ENCODE assay signal across 23 cellular contexts in the genomic region with DNA sequence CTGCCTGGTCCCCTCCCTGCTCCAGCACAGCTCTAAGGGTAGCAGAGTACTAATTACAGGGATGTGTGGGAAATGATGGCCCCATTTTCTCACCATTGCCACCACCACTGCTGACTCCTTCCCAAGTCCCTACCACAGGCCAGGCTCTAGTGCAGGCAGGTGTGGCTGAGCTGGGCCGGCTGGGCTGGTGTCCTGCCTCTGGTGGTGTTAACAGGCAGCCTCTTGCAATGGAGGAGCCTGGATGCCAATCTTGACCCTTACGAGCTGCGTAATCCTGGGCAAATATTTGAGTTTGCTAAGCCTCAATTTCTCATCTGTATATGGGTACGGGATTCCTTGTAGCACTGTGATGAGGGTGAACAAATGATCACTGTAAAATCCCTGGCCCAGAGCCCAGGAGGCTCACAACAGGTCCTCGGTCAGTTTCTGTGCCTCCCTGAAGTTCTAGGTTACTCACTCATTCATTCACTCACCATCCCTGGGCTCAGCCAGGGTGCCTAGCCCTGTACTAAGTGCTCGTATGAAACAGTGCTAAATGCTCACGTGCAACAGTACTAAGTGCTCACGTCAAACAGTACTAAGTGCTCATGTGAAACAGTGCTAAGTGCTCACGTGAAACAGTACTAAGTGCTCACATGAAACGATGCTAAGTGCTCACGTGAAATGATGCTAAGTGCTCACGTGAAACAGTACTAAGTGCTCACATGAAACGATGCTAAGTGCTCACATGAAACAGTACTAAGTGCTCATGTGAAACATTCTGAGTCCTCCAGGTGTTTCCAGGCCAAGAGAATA. TPM values are rescaled to one million over a fixed set of nuclear protein-coding genes. Genes with fewer than 3 reads are reported as not detected.
DNase-seq lines count a peak whose midpoint lies in the region; ATAC-seq, FAIRE-seq and TF ChIP-seq lines count a peak whose summit lies in the region.
"Had no signal": no experiment of that assay in that cellular context is flagged by ENCODE, and none has a peak within 500 bp of the region (broad histone marks: within the 10 kb centered on the region; RNA-seq: fewer than 3 reads in every experiment).

No MANE protein-coding gene starts in this region.

- TF ChIP-seq EP300 in GM12878 (IDR thresholded peaks at IDR 0.05; ENCODE audit: borderline replicate concordance in 1 of 2, control insufficient read depth in 1 of 2, low read depth in 2 of 2, low read length in 2 of 2): no peak

- TF ChIP-seq RAD21 in GM12878 (IDR thresholded peaks at IDR 0.05; ENCODE audit: insufficient read depth, low read depth, low read length): no peak

- no TSS peak for BruUV-seq in GM12878 (replicated peaks; lab: Mats Ljungman, UMichigan)

- H3K4me3 ChIP-seq in HEK293 (ENCODE audit: low read depth, low read length) (no peak overlapping the region), GM12878 (no peak overlapping the region)
- H3K4me3 ChIP-seq: skin epidermis, thoracic aorta had no signal

- intact Hi-C loops in GM12878 (cut with micrococcal nuclease; ENCODE audit: unreplicated experiment): no loop called here

- peak; percentile 68 for FAIRE-seq in GM12878 (lab: Jason Lieb, UNC)

- H3K4me1 ChIP-seq in HEK293 (ENCODE audit: control insufficient read depth, insufficient read depth, low read length) (peaks cover 6% of the 10 kb centered on the region; the same call in 1 of the 2 replicates), GM12878 (ENCODE audit: control insufficient read depth, insufficient read depth, low read length) (no peaks in the 10 kb centered on the region)

- H3K27me3 Mint-ChIP-seq in neural crest cell (ENCODE audit: low read depth): peaks cover 2% of the 10 kb centered on the region

- SMC1A ChIA-PET in GM12878 (lab: Charles Lee; ENCODE audit: uncharacterized antibody, unreplicated experiment): interaction anchor here (1.0 kb wide), 1 partner anchor 21 kb away, joined by 3 read pairs; no protein-coding TSS in a partner anchor

- no peak overlapping the region for H2AFZ ChIP-seq in GM12878 (ENCODE audit: control insufficient read depth, low read depth, low read length)

- H3K9me3 Mint-ChIP-seq in neural crest cell: no peaks in the 10 kb centered on the region

- ATAC-seq in GM12878 (no peak), GM18505 (IDR thresholded peaks at IDR 0.05; ENCODE audit: unreplicated experiment) (no peak)
- ATAC-seq: activated CD4-positive, CD25-positive, alpha-beta regulatory T cell treated with anti-CD3 and anti-CD28 coated beads, Interleukin-2, amount 50 U/mL, for 24 hours; activated CD8-positive, alpha-beta T cell treated with anti-CD3 and anti-CD28 coated beads, Interleukin-2, amount 10 ng/mL, durations not matched to agents 7 days and 5 days; left lobe of liver had no signal

- H3K9me3 ChIP-seq in HEK293 (ENCODE audit: control insufficient read depth, insufficient read depth, low read depth, low read length): no peaks in the 10 kb centered on the region
- no peaks in the 10 kb centered on the region for H3K9me3 ChIP-seq in GM12878 (replicated peaks; ENCODE audit: control insufficient read depth, insufficient read depth, low read length)
- H3K9me3 ChIP-seq: neutrophil, thoracic aorta had no signal

- no peak for TF ChIP-seq CTCF in HEK293 (tag by site-specific recombination; IDR thresholded peaks at IDR 0.05)
- no peak for TF ChIP-seq CTCF in GM12878 (IDR thresholded peaks at IDR 0.05 in 2 of 3, conservative IDR thresholded peaks at IDR 0.05 in 1 of 3; ENCODE audit: control insufficient read depth in 2 of 3, extremely low read depth in 1 of 3, insufficient read depth in 1 of 3, low read depth in 3 of 3, low read length in 3 of 3)
- TF ChIP-seq CTCF in neural crest cell (conservative IDR thresholded peaks at IDR 0.05): no peak

- no peaks in the 10 kb centered on the region for H3K27me3 ChIP-seq in GM12878 (replicated peaks in 1 of 2; ENCODE audit: control insufficient read depth in 2 of 2, insufficient read depth in 2 of 2, low read length in 1 of 2)

- TF ChIP-seq POLR2A in GM12878 (IDR thresholded peaks at IDR 0.05; ENCODE audit: low read depth, low read length): no peak
- no peak for TF ChIP-seq POLR2A in GM18505 (IDR thresholded peaks at IDR 0.05; ENCODE audit: borderline replicate concordance, extremely low read depth, insufficient read depth, insufficient read length)

- peak overlapping the region; percentile 59 for H3K4me3 Mint-ChIP-seq in neural crest cell
- H3K4me3 Mint-ChIP-seq: activated CD8-positive, alpha-beta T cell treated with anti-CD3 and anti-CD28 coated beads, Interleukin-2, amount 10 ng/mL, durations not matched to agents 7 days and 5 days; activated naive CD4-positive, alpha-beta T cell treated with anti-CD3 and anti-CD28 coated beads for 36 hours had no signal

- H3K9ac ChIP-seq in GM12878 (ENCODE audit: control insufficient read depth, insufficient read depth, low read length): no peak overlapping the region

- peaks cover 34% of the 10 kb centered on the region for H3K4me1 Mint-ChIP-seq in neural crest cell

- 71% methylated on average over 13 of the region's 13 CpGs for WGBS in GM12878 (ENCODE audit: insufficient coverage, insufficient replicate concordance, low lambda C conversion rate, missing lambda C conversion rate)

- H4K20me1 ChIP-seq in GM12878 (ENCODE audit: control insufficient read depth, insufficient read depth): no peaks in the 10 kb centered on the region

- H3K27ac Mint-ChIP-seq in neural crest cell (ENCODE audit: unreplicated experiment): no peak overlapping the region
- H3K27ac Mint-ChIP-seq: activated CD8-positive, alpha-beta T cell treated with anti-CD3 and anti-CD28 coated beads, Interleukin-2, amount 10 ng/mL, durations not matched to agents 7 days and 5 days; activated naive CD4-positive, alpha-beta T cell treated with anti-CD3 and anti-CD28 coated beads for 36 hours had no signal

- RAD21 ChIA-PET in GM12878 (lab: Charles Lee; ENCODE audit: unreplicated experiment): no interaction called here

- CTCF ChIA-PET in HEK293 (lab: Yijun Ruan, JAX) (interaction anchor here (2.1 kb wide), 1 partner anchor 20 kb away, joined by 7 read pairs; no protein-coding TSS in a partner anchor), GM12878 (lab: Yijun Ruan, JAX) (no interaction called here)

- H3K27ac ChIP-seq in HEK293 (ENCODE audit: extremely low read depth, low read depth, low read length) (no peak overlapping the region), GM12878 (ENCODE audit: control insufficient read depth, insufficient read depth) (no peak overlapping the region)
- H3K27ac ChIP-seq: neutrophil, skin epidermis, thoracic aorta had no signal

- H3K4me2 ChIP-seq in GM12878 (ENCODE audit: control insufficient read depth, insufficient read depth): no peak overlapping the region

- in situ Hi-C loops in GM12878 (cut with MboI): no loop called here

- no peaks in the 10 kb centered on the region for H3K36me3 Mint-ChIP-seq in neural crest cell (ENCODE audit: low read depth)

- DNase-seq in COLO668 (lab: John Stamatoyannopoulos, UW; ENCODE audit: unreplicated experiment): peak; percentile 13
- no peak for DNase-seq in GM12878 (ENCODE audit: low read depth, low spot score)
- no peak for DNase-seq in neural crest cell (ENCODE audit: low read depth, low spot score)
- DNase-seq in NCI-H2029 treated with DMSO at 0.1 percent for 48 hours (lab: John Stamatoyannopoulos, UW): no peak
- no peak for DNase-seq in AG08395 (ENCODE audit: low spot score)
- no peak for DNase-seq in stimulated activated naive CD4-positive, alpha-beta T cell treated with Interleukin-2 at 50 U/mL for 16 hours (lab: John Stamatoyannopoulos, UW)
- DNase-seq: activated CD8-positive, alpha-beta T cell treated with anti-CD3 and anti-CD28 coated beads, Interleukin-2, amount 10 ng/mL, durations not matched to agents 7 days and 5 days; activated naive CD4-positive, alpha-beta T cell treated with anti-CD3 and anti-CD28 coated beads for 36 hours; central memory CD4-positive, alpha-beta T cell; EL; midbrain; NCI-H1417 treated with DMSO at 0.1 percent for 48 hours; NCI-H2107; NCI-H446 treated with DMSO at 0.1 percent for 48 hours; stimulated activated naive CD4-positive, alpha-beta T cell; T1000 had no signal

- no peaks in the 10 kb centered on the region for H3K79me2 ChIP-seq in GM12878 (ENCODE audit: control insufficient read depth, insufficient read depth, low read length)

- H3K36me3 ChIP-seq in HEK293 (ENCODE audit: control insufficient read depth in 2 of 2, insufficient read depth in 1 of 2, low read length in 2 of 2) (no peaks in the 10 kb centered on the region), GM12878 (ENCODE audit: control insufficient read depth in 2 of 2, insufficient read depth in 2 of 2, low read length in 1 of 2) (no peaks in the 10 kb centered on the region)
- H3K36me3 ChIP-seq: neutrophil, thoracic aorta had no signal

- POLR2A ChIA-PET in HEK293 (lab: Yijun Ruan, JAX): interaction anchor here (0.9 kb wide), 1 partner anchor 284 kb away, joined by 3 read pairs; no protein-coding TSS in a partner anchor
- POLR2A ChIA-PET in GM12878 (lab: Charles Lee): interaction anchor here (0.6 kb wide), 1 partner anchor 10 kb away, joined by 4 read pairs; no protein-coding TSS in a partner anchor

TF ChIP-seq in HEK293, 187 proteins besides CTCF, POLR2A, EP300 and RAD21:
- TF ChIP-seq ZNF501 (tag by site-specific recombination; IDR thresholded peaks at IDR 0.05) (no peak), ZNF600 (tag by site-specific recombination; IDR thresholded peaks at IDR 0.05) (peak; percentile 58; the same call in 1 of the 2 replicates), ZSCAN16 (tag by site-specific recombination; IDR thresholded peaks at IDR 0.05) (peak; percentile 87)

TF ChIP-seq in GM12878, 131 proteins besides CTCF, POLR2A, EP300 and RAD21 (continues in another document):
- TF ChIP-seq ZNF24 (IDR thresholded peaks at IDR 0.05) (peak; percentile 49; the same call in 1 of the 2 replicates), IRF4 (IDR thresholded peaks at IDR 0.05; ENCODE audit: low read depth, low read length) (no peak), POU2F2 (IDR thresholded peaks at IDR 0.05; ENCODE audit: borderline replicate concordance, low read depth, low read length) (no peak)

RNA-seq across cellular contexts. Expression of a gene that starts 2.3 kb away (rescaled TPM):
- 0.88 and 1.3 TPM in 2 replicates for total RNA-seq in GM12878 (2013; cell fraction: nucleolus; rRNA removed)
- total RNA-seq in GM12878 (2014; rRNA removed) (0.05 TPM in 1 of 2 replicates, not detected in the other), GM12878 (2014; rRNA removed; fragmentation: Illumina TruSeq; extraction: Trizol) (not detected in 2 replicates), GM12878 (2021) (not detected in 2 replicates), neural crest cell (6.6 and 7.0 TPM in 2 replicates)
- polyA plus RNA-seq in GM12878 (2011; ENCODE audit: low read depth): not detected
- polyA plus RNA-seq in GM12878 (2011; rRNA removed) (not detected in 2 replicates), GM12878 (2014; fragmentation: Illumina TruSeq; extraction: Trizol) (0.03 TPM in 1 of 2 replicates, not detected in the other), GM12878 (2014; fragmentation: Nextera tagmentation; extraction: Ambion mirVana) (not detected), GM12878 (2014; rRNA removed) (0.05 TPM in 1 of 2 replicates, not detected in the other), GM12878 (2016; fragmentation: Nextera tagmentation; extraction: Ambion mirVana) (not detected)
- not detected in 2 replicates for polyA plus RNA-seq in GM12878 (2011; cell fraction: cytosol; rRNA removed)
- polyA plus RNA-seq in GM12878 (2011; cell fraction: nucleus; rRNA removed): not detected in 2 replicates
- polyA plus RNA-seq in GM12878 (2012): 0.11 and 0.13 TPM in 2 replicates
- not detected in 2 replicates for polyA minus RNA-seq in GM12878 (2011; rRNA and poly(A)+ RNA removed)
- polyA minus RNA-seq in GM12878 (2011; cell fraction: cytosol; rRNA and poly(A)+ RNA removed): not detected in 2 replicates
- not detected in 2 replicates for polyA minus RNA-seq in GM12878 (2011; cell fraction: nucleus; rRNA and poly(A)+ RNA removed)
